9 cellular contexts compared by ENCODE assay signal in the genomic region with DNA sequence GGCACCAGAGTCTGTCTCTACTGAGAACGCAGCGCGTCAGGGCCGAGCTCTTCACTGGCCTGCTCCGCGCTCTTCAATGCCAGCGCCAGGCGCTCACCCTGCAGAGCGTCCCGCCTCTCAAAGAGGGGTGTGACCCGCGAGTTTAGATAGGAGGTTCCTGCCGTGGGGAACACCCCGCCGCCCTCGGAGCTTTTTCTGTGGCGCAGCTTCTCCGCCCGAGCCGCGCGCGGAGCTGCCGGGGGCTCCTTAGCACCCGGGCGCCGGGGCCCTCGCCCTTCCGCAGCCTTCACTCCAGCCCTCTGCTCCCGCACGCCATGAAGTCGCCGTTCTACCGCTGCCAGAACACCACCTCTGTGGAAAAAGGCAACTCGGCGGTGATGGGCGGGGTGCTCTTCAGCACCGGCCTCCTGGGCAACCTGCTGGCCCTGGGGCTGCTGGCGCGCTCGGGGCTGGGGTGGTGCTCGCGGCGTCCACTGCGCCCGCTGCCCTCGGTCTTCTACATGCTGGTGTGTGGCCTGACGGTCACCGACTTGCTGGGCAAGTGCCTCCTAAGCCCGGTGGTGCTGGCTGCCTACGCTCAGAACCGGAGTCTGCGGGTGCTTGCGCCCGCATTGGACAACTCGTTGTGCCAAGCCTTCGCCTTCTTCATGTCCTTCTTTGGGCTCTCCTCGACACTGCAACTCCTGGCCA. TPM values are rescaled to one million over a fixed set of nuclear protein-coding genes. Genes with fewer than 3 reads are reported as not detected.
A peak's percentile ranks its signal among the peaks of the same experiment; 100 is the strongest.
DNase-seq lines count a peak whose midpoint lies in the region; ATAC-seq and TF ChIP-seq lines count a peak whose summit lies in the region.
"Had no signal": no experiment of that assay in that cellular context is flagged by ENCODE, and none has a peak within 500 bp of the region (broad histone marks: within the 10 kb centered on the region; RNA-seq: fewer than 3 reads in every experiment).

A gene with protein sequence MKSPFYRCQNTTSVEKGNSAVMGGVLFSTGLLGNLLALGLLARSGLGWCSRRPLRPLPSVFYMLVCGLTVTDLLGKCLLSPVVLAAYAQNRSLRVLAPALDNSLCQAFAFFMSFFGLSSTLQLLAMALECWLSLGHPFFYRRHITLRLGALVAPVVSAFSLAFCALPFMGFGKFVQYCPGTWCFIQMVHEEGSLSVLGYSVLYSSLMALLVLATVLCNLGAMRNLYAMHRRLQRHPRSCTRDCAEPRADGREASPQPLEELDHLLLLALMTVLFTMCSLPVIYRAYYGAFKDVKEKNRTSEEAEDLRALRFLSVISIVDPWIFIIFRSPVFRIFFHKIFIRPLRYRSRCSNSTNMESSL (plus strand): TSS at position 198 of the 690 bp plus-strand sequence. CDS start 117 bp downstream, at position 315.

- no peaks in the 10 kb centered on the region for H3K36me3 ChIP-seq in ascending aorta

- peaks cover 16 to 38% (median 38%) of the 10 kb centered on the region in 3 donors for H3K36me3 Mint-ChIP-seq in immature natural killer cell

- peaks cover 3 to 12% (median 4%) of the 10 kb centered on the region in 3 donors for H3K27me3 Mint-ChIP-seq in immature natural killer cell (ENCODE audit: low read depth in 3 of 3)

- H3K27ac ChIP-seq in ascending aorta, result no peak within 1 kb of the TSS
- H3K27ac ChIP-seq: 22Rv1 had no signal

- TF ChIP-seq CTCF in ascending aorta (IDR thresholded peaks at IDR 0.05), result no peak

- H3K4me1 ChIP-seq in ascending aorta, result no peaks in the 10 kb centered on the region

- ATAC-seq in HG03469 (IDR thresholded peaks at IDR 0.05; ENCODE audit: unreplicated experiment), result no peak
- no peak for ATAC-seq in HG02840 (IDR thresholded peaks at IDR 0.05; ENCODE audit: low FRiP score, unreplicated experiment)

- H3K27ac Mint-ChIP-seq in immature natural killer cell, result peak within 1 kb of the TSS; percentile 89 to 98 (median 98)

- peaks cover 69 to 73% of the 10 kb centered on the region in 2 donors for H3K4me1 Mint-ChIP-seq in immature natural killer cell

- H3K9me3 ChIP-seq in ascending aorta, result no peaks in the 10 kb centered on the region

- DNase-seq in DMS 273 (lab: John Stamatoyannopoulos, UW; ENCODE audit: unreplicated experiment), result peak; percentile 29
- no peak for DNase-seq in DMS 273 treated with DMSO at 0.1 percent for 48 hours (lab: John Stamatoyannopoulos, UW)
- peak in 1 of 2 donors; percentile 68 for DNase-seq in ascending aorta (ENCODE audit: low spot score in 2 of 2)
- DNase-seq in immature natural killer cell, result peak; percentile 76 to 80 (median 78)
- DNase-seq in stimulated activated CD4-positive, alpha-beta T cell treated with anti-CD3 and anti-CD28 coated beads, Interleukin-4, amount 100 ng/mL, for 1 hour, result peak; percentile 40
- DNase-seq in NCI-H1436 (lab: John Stamatoyannopoulos, UW), result no peak

- peak within 1 kb of the TSS; percentile 96 to 100 (median 100) for H3K4me3 Mint-ChIP-seq in immature natural killer cell

- peak within 1 kb of the TSS; percentile 30 to 60 for H3K4me3 ChIP-seq in ascending aorta

- H3K9me3 Mint-ChIP-seq in immature natural killer cell, result no peaks in the 10 kb centered on the region

- H3K27me3 ChIP-seq in ascending aorta, result peaks cover 3% of the 10 kb centered on the region

- intact Hi-C loops in ascending aorta (cut with DNase I), result no loop called here

RNA-seq across cellular contexts. Expression of the gene that starts here (rescaled TPM):
- total RNA-seq in ascending aorta, result 13.4 TPM
- 100 to 1,000 TPM in 2 of 3 donors, 10 to 100 TPM in 1; 78.2 to 233 (median 133) TPM for polyA plus RNA-seq in immature natural killer cell

Comparison
In these comparisons a context has a peak if more than half of its experiments do, and no peak if none do; other contexts are left out.
1. DNase-seq: peak in DMS 273 (single experiment), immature natural killer cell (3 of 3) and stimulated activated CD4-positive, alpha-beta T cell treated with anti-CD3 and anti-CD28 coated beads, Interleukin-4, amount 100 ng/mL, for 1 hour (single experiment); none in DMS 273 treated with DMSO at 0.1 percent for 48 hours (single experiment) and NCI-H1436 (single experiment).